ENCODE assay signal across 25 cellular contexts in the genomic region with DNA sequence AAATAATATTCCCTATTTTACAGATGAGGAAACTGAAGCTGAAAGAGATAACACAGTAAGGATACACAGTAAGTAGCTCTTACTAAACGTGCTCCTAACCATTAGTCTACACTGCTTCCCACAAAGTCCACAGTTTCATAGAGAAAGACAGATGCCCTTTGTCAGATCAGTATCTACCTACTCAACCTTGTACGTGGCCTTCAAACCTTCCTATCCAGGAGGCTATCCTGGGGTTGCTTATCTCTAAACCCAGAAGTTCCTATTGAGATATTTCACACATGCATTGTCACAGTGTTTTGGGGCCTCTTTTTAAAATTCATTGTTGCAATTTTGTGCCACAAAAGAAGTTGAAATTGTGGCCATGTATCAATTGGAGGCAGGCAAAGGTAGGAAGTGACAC.
"Had no signal": no experiment of that assay in that cellular context is flagged by ENCODE, and none has a peak within 500 bp of the region (broad histone marks: within the 10 kb centered on the region; RNA-seq: fewer than 3 reads in every experiment).

No MANE protein-coding gene starts in this region.

- H3K36me3 ChIP-seq: left ventricle myocardium inferior, neural progenitor cell, neutrophil, ovary, right atrium auricular region, right lobe of liver, stomach, suprapubic skin, thoracic aorta, tibial artery, upper lobe of right lung had no signal

- H3K9me3 ChIP-seq: left ventricle myocardium inferior, neutrophil, ovary, right atrium auricular region, right lobe of liver, stomach, suprapubic skin, thoracic aorta, tibial artery, upper lobe of right lung had no signal

- H3K4me2 ChIP-seq: neural progenitor cell had no signal

- H3K27ac ChIP-seq: left ventricle myocardium inferior, neural progenitor cell, neutrophil, ovary, right atrium auricular region, right lobe of liver, skin epidermis, stomach, suprapubic skin, thoracic aorta, tibial artery, upper lobe of right lung had no signal

- H3K4me3 ChIP-seq: left ventricle myocardium inferior, neural progenitor cell, ovary, right atrium auricular region, right lobe of liver, skin epidermis, stomach, suprapubic skin, thoracic aorta, tibial artery, upper lobe of right lung had no signal

- FAIRE-seq: urothelium cell line had no signal

- DNase-seq: hypothalamus; islet precursor cell; left ventricle myocardium inferior; naive thymus-derived CD8-positive, alpha-beta T cell; nephron progenitor cell; occipital lobe; ovary; right lobe of liver; stimulated activated CD4-positive, alpha-beta T cell treated with anti-CD3 and anti-CD28 coated beads, Interleukin-12 subunit alpha, Interleukin-12 subunit beta, amount 100 ng/mL, for 4 hours; stimulated activated CD4-positive, alpha-beta T cell treated with anti-CD3 and anti-CD28 coated beads, Interleukin-15, amount 100 ng/mL, for 24 hours; stimulated activated CD4-positive, alpha-beta T cell treated with anti-CD3 and anti-CD28 coated beads, Interleukin-2, amount 100 ng/mL, for 24 hours; stimulated activated CD4-positive, alpha-beta T cell treated with anti-CD3 and anti-CD28 coated beads, Interleukin-4, amount 100 ng/mL, for 1 hour; stimulated activated naive B cell treated with anti-CD40 and anti-IgM and Interleukin-4, amounts not matched to agents 10 μg/mL and 1 μg/mL and 100 μg/mL, for 72 hours; stimulated activated naive CD8-positive, alpha-beta T cell treated with anti-CD3 and anti-CD28 coated beads, Interleukin-15, Interleukin-2, amounts not matched to agents 100 U/mL and 50 U/mL, for 24 hours; stomach; tibial artery; trophoblast cell; upper lobe of right lung had no signal

- H2AFZ ChIP-seq: neural progenitor cell had no signal

- H3K4me1 ChIP-seq: left ventricle myocardium inferior, neural progenitor cell, right atrium auricular region, right lobe of liver, stomach, suprapubic skin, tibial artery, upper lobe of right lung had no signal

- H3K9ac ChIP-seq: neural progenitor cell had no signal

- ATAC-seq: naive thymus-derived CD8-positive, alpha-beta T cell; right lobe of liver; stimulated activated naive B cell treated with anti-CD40 and anti-IgM and Interleukin-4, amounts not matched to agents 10 μg/mL and 1 μg/mL and 100 μg/mL, for 72 hours; stimulated activated naive CD8-positive, alpha-beta T cell treated with anti-CD3 and anti-CD28 coated beads, Interleukin-15, Interleukin-2, amounts not matched to agents 100 U/mL and 50 U/mL, for 24 hours; upper lobe of right lung had no signal

- H3K27me3 ChIP-seq: neural progenitor cell, neutrophil, ovary, right atrium auricular region, right lobe of liver, stomach, suprapubic skin, tibial artery, upper lobe of right lung had no signal
